ENCODE assay signal across 1 cellular context in genomic region chr2:235553291-235553690, GRCh38.
TF ChIP-seq lines count a peak whose summit lies in the region.

No MANE protein-coding gene starts in this region.

TF ChIP-seq in A549, 52 proteins besides CTCF, POLR2A, EP300 and RAD21 (continued from another document):
- TF ChIP-seq PBX3 (IDR thresholded peaks at IDR 0.05): no peak
- no peak for TF ChIP-seq JUN (IDR thresholded peaks at IDR 0.05)
- TF ChIP-seq ZSCAN20 (CRISPR knock-in tag; IDR thresholded peaks at IDR 0.05): no peak
- TF ChIP-seq ESRRA (IDR thresholded peaks at IDR 0.05; ENCODE audit: borderline replicate concordance, low read length): no peak
- no peak for TF ChIP-seq HOXA7 (CRISPR knock-in tag; IDR thresholded peaks at IDR 0.05)
- TF ChIP-seq GATA3 (IDR thresholded peaks at IDR 0.05; ENCODE audit: borderline replicate concordance): no peak
- TF ChIP-seq FOSL2 (IDR thresholded peaks at IDR 0.05): no peak
- no peak for TF ChIP-seq FOSL2 (CRISPR knock-in tag; IDR thresholded peaks at IDR 0.05)
- TF ChIP-seq CHD2 (IDR thresholded peaks at IDR 0.05; ENCODE audit: low read length, partially characterized antibody): no peak
- no peak for TF ChIP-seq BCL3 (IDR thresholded peaks at IDR 0.05)
- TF ChIP-seq JUNB (IDR thresholded peaks at IDR 0.05): no peak
- no peak for TF ChIP-seq TFCP2L1 (CRISPR knock-in tag; IDR thresholded peaks at IDR 0.05)
- TF ChIP-seq FOSB (CRISPR knock-in tag; IDR thresholded peaks at IDR 0.05): no peak
- no peak for TF ChIP-seq FOXS1 (CRISPR knock-in tag; IDR thresholded peaks at IDR 0.05)
